8 cellular contexts compared by ENCODE assay signal in the genomic region with DNA sequence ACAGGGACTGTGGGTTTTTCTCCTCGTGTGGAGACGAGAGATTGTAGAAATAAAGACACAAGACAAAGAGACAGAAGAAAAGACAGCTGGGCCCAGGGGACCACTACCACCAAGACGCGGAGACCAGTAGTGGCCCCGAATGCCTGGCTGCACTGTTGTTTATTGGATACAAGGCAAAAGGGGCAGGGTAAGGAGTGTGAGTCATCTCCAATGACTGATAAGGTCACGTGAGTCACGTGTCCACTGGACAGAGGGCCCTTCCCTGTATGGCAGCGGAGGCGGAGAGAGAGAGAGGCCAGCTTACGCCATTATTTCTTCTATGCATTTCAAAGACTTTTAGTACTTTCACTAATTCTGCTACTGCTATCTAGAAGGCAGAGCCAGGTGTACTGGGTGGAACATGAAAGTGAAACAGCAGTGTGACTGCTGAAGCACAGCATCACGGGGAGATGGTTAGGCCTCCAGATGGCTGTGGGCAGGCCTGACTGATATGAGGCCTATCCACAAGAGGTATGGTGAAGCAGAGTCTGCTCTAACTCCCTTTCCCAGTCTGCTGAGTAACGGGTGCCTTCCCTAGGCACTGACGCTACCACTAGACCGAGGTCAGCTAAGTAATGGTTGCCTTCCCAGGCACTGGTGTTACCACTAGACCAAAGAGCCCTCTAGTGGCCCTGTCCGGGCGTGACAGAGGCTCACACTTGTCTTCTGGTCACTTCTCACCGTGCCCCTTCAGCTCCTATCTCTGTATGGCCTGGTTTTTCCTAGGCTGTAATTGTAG. TPM values are rescaled to one million over a fixed set of nuclear protein-coding genes. Genes with fewer than 3 reads are reported as not detected.
DNase-seq lines count a peak whose midpoint lies in the region; ATAC-seq, FAIRE-seq and TF ChIP-seq lines count a peak whose summit lies in the region.
"Not testable (repeated sequence)": the region's sequence is repeated elsewhere in the genome, so short reads cannot be mapped to it uniquely, and the experiment has no call there.

No MANE protein-coding gene starts in this region.

- FAIRE-seq in HepG2 (lab: Jason Lieb, UNC), result peak; percentile 59

- H3K4me3 Mint-ChIP-seq in activated CD4-positive, alpha-beta T cell treated with anti-CD3 and anti-CD28 coated beads, Interleukin-2, amount 10 ng/mL, durations not matched to agents 24 days and 14 days, result peak overlapping the region; percentile 95
- not testable (repeated sequence) for H3K4me3 Mint-ChIP-seq in chondrocyte (ENCODE audit: unreplicated experiment)

- DNase-seq in COR-L47 (lab: John Stamatoyannopoulos, UW), result peak; percentile 32
- peak; percentile 44 for DNase-seq in NCI-H526 treated with DMSO at 0.1 percent for 48 hours (lab: John Stamatoyannopoulos, UW)
- DNase-seq in activated CD4-positive, alpha-beta T cell treated with anti-CD3 and anti-CD28 coated beads, Interleukin-2, amount 10 ng/mL, durations not matched to agents 24 days and 14 days, result peak; percentile 93
- DNase-seq in chondrocyte (ENCODE audit: low spot score), result not testable (repeated sequence)
- peak; percentile 65 for DNase-seq in HepG2 (ENCODE audit: low spot score)
- DNase-seq in stimulated activated CD4-positive, alpha-beta T cell treated with anti-CD3 and anti-CD28 coated beads, Interleukin-4, amount 100 ng/mL, for 4 hours, result peak; percentile 63 to 80

- WGBS in HepG2 (ENCODE audit: low lambda C conversion rate), result 72% methylated on average over 16 of the region's 17 CpGs

- H3K4me1 Mint-ChIP-seq in activated CD4-positive, alpha-beta T cell treated with anti-CD3 and anti-CD28 coated beads, Interleukin-2, amount 10 ng/mL, durations not matched to agents 24 days and 14 days, result peaks cover 52% of the 10 kb centered on the region
- not testable (repeated sequence) for H3K4me1 Mint-ChIP-seq in chondrocyte (ENCODE audit: low read depth)

- BruUV-seq in HepG2 (replicated peaks; lab: Mats Ljungman, UMichigan), result not testable (repeated sequence)

- H3K4me3 ChIP-seq in HepG2 (replicated peaks in 1 of 3; ENCODE audit: insufficient read depth in 1 of 3, low read depth in 2 of 3, low read length in 3 of 3), result not testable (repeated sequence)

- peaks cover 54% of the 10 kb centered on the region for H3K79me2 ChIP-seq in HepG2 (ENCODE audit: insufficient read depth, low read length)

- H3K9ac ChIP-seq in HepG2 (ENCODE audit: insufficient read depth, low read depth, low read length), result not testable (repeated sequence)

- H4K20me1 ChIP-seq in HepG2 (ENCODE audit: insufficient read depth, low read length), result peaks cover 77% of the 10 kb centered on the region

- H3K9me3 Mint-ChIP-seq in activated CD4-positive, alpha-beta T cell treated with anti-CD3 and anti-CD28 coated beads, Interleukin-2, amount 10 ng/mL, durations not matched to agents 24 days and 14 days; chondrocyte (ENCODE audit: low read depth): not testable (repeated sequence)

- peaks cover 65% of the 10 kb centered on the region for H3K4me1 ChIP-seq in HepG2 (ENCODE audit: insufficient read depth, low read length)

- H3K27ac ChIP-seq in HepG2 (ENCODE audit: extremely low read length, insufficient read depth, low read length), result not testable (repeated sequence)

- in situ Hi-C loops in HepG2 (cut with HindIII; ENCODE audit: extremely low pct_ligation_motif_present, low pct_unique_long_range_greater_than_20kb), result not testable (repeated sequence)

- not testable (repeated sequence) for H2AFZ ChIP-seq in HepG2 (ENCODE audit: low read length)

- peaks cover 32 to 74% of the 10 kb centered on the region in 2 experiments for H3K36me3 ChIP-seq in HepG2 (replicated peaks in 1 of 2; ENCODE audit: control insufficient read depth in 1 of 2, insufficient read depth in 2 of 2, low read length in 2 of 2)

- not testable (repeated sequence) for TF ChIP-seq EP300 in HepG2 (IDR thresholded peaks at IDR 0.05; ENCODE audit: low read depth in 2 of 2, low read length in 2 of 2)
- TF ChIP-seq EP300 in HepG2 (CRISPR knock-in tag; IDR thresholded peaks at IDR 0.05; ENCODE audit: borderline replicate concordance), result peak; percentile 45; the same call in 1 of the 2 replicates

- POLR2A ChIA-PET in HepG2 (lab: Yijun Ruan, JAX), result interaction anchor here (1.1 kb wide), 1 partner anchor 49 kb away, joined by 3 read pairs; no protein-coding TSS in a partner anchor

- peak overlapping the region; percentile 96 for H3K27ac Mint-ChIP-seq in activated CD4-positive, alpha-beta T cell treated with anti-CD3 and anti-CD28 coated beads, Interleukin-2, amount 10 ng/mL, durations not matched to agents 24 days and 14 days
- H3K27ac Mint-ChIP-seq in chondrocyte (ENCODE audit: unreplicated experiment), result not testable (repeated sequence)

- H3K4me2 ChIP-seq in HepG2 (ENCODE audit: low read depth, low read length), result peak overlapping the region; percentile 37; the same call in 1 of the 2 replicates

- not testable (repeated sequence) for H3K27me3 ChIP-seq in HepG2 (ENCODE audit: control insufficient read depth in 1 of 2, insufficient read depth in 2 of 2, low read length in 2 of 2)

- TF ChIP-seq CTCF in chondrocyte (IDR thresholded peaks at IDR 0.05), result peak; percentile 81
- TF ChIP-seq CTCF in HepG2 (CRISPR knock-in tag; IDR thresholded peaks at IDR 0.05), result peak; percentile 94

- peak; percentile 92 for ATAC-seq in GM19452 (IDR thresholded peaks at IDR 0.05; ENCODE audit: unreplicated experiment)
- ATAC-seq in HG03432 (IDR thresholded peaks at IDR 0.05; ENCODE audit: unreplicated experiment), result peak; percentile 91
- peak; percentile 46 for ATAC-seq in HepG2

- H3K27me3 Mint-ChIP-seq in activated CD4-positive, alpha-beta T cell treated with anti-CD3 and anti-CD28 coated beads, Interleukin-2, amount 10 ng/mL, durations not matched to agents 24 days and 14 days; chondrocyte (ENCODE audit: low read depth): not testable (repeated sequence)

- peak; percentile 78 for TF ChIP-seq RAD21 in HepG2 (CRISPR knock-in tag; IDR thresholded peaks at IDR 0.05)

- H3K36me3 Mint-ChIP-seq in activated CD4-positive, alpha-beta T cell treated with anti-CD3 and anti-CD28 coated beads, Interleukin-2, amount 10 ng/mL, durations not matched to agents 24 days and 14 days (ENCODE audit: low read depth), result peaks cover 49% of the 10 kb centered on the region
- not testable (repeated sequence) for H3K36me3 Mint-ChIP-seq in chondrocyte (ENCODE audit: low read depth)

- TF ChIP-seq POLR2A in HepG2 (IDR thresholded peaks at IDR 0.05; ENCODE audit: insufficient read depth in 1 of 2, low read depth in 2 of 2, low read length in 2 of 2), result not testable (repeated sequence)

- not testable (repeated sequence) for H3K9me3 ChIP-seq in HepG2 (ENCODE audit: low read length)

- CTCF ChIA-PET in HepG2 (lab: Yijun Ruan, JAX; ENCODE audit: low intra/inter-chr PET ratio, low total read pairs), result interaction anchor here (2.0 kb wide), 1 partner anchor 164 kb away, joined by 15 read pairs; no protein-coding TSS in a partner anchor

- intact Hi-C loops in activated CD4-positive, alpha-beta T cell treated with anti-CD3 and anti-CD28 coated beads, Interleukin-2, amount 10 ng/mL, durations not matched to agents 24 days and 14 days (cut with micrococcal nuclease), result loop anchor here (1.0 to 5.0 kb wide), 7 partner anchors 9 to 409 kb away; no protein-coding TSS in a partner anchor
- intact Hi-C loops in HepG2 (cut with micrococcal nuclease; ENCODE audit: unreplicated experiment), result loop anchor here (1.0 kb wide), 2 partner anchors 165 to 191 kb away; no protein-coding TSS in a partner anchor

RNA-seq across cellular contexts. Expression of gene RNASET2, which starts 5.3 kb away (rescaled TPM):
- 93.3 and 108 TPM in 2 replicates for total RNA-seq in activated CD4-positive, alpha-beta T cell treated with anti-CD3 and anti-CD28 coated beads, Interleukin-2, amount 10 ng/mL, durations not matched to agents 24 days and 14 days
- 27.0 to 29.4 TPM (median 27.1 TPM) in 3 replicates for total RNA-seq in chondrocyte
- 22.4 and 44.6 TPM in 2 replicates for total RNA-seq in HepG2 (2016; rRNA removed; fragmentation: Illumina TruSeq; extraction: Trizol)
- 26.9 and 41.2 TPM in 2 replicates for total RNA-seq in HepG2 (2016; cell fraction: cytosol; rRNA removed; fragmentation: Illumina TruSeq; extraction: Trizol; ENCODE audit: low read depth)
- total RNA-seq in HepG2 (2016; cell fraction: insoluble cytoplasmic fraction; rRNA removed; fragmentation: Illumina TruSeq; extraction: Trizol), result 25.4 and 45.4 TPM in 2 replicates
- total RNA-seq in HepG2 (2016; cell fraction: membrane; rRNA removed; fragmentation: Illumina TruSeq; extraction: Trizol), result 24.1 and 38.2 TPM in 2 replicates
- total RNA-seq in HepG2 (2016; cell fraction: nucleus; rRNA removed; fragmentation: Illumina TruSeq; extraction: Trizol), result 30.2 and 32.0 TPM in 2 replicates
- polyA plus RNA-seq in HepG2 (2011; rRNA removed), result 597 and 696 TPM in 2 replicates
- polyA plus RNA-seq in HepG2 (2011; cell fraction: cytosol; rRNA removed), result 456 and 545 TPM in 2 replicates
- 515 and 552 TPM in 2 replicates for polyA plus RNA-seq in HepG2 (2011; cell fraction: nucleus; rRNA removed)
- 446 and 587 TPM in 2 replicates for polyA plus RNA-seq in HepG2 (2012)
- polyA plus RNA-seq in HepG2 (2016; cell fraction: cytosol; fragmentation: Illumina TruSeq; extraction: Trizol; ENCODE audit: low read depth), result 21.3 and 41.6 TPM in 2 replicates
- polyA plus RNA-seq in HepG2 (2016; cell fraction: insoluble cytoplasmic fraction; fragmentation: Illumina TruSeq; extraction: Trizol; ENCODE audit: low read depth), result 26.6 and 27.0 TPM in 2 replicates
- polyA plus RNA-seq in HepG2 (2016; cell fraction: membrane; fragmentation: Illumina TruSeq; extraction: Trizol; ENCODE audit: low read depth), result 23.6 and 34.9 TPM in 2 replicates
- polyA plus RNA-seq in HepG2 (2016; cell fraction: nucleus; fragmentation: Illumina TruSeq; extraction: Trizol; ENCODE audit: insufficient read depth, low read depth), result 68.7 and 69.0 TPM in 2 replicates
- 4.7 and 104 TPM in 2 replicates for polyA minus RNA-seq in HepG2 (2011; rRNA and poly(A)+ RNA removed; ENCODE audit: low replicate concordance)
- 149 and 185 TPM in 2 replicates for polyA minus RNA-seq in HepG2 (2011; cell fraction: cytosol; rRNA and poly(A)+ RNA removed)
- 159 and 184 TPM in 2 replicates for polyA minus RNA-seq in HepG2 (2011; cell fraction: nucleus; rRNA and poly(A)+ RNA removed)

RNA-seq across cellular contexts. Expression of gene CEP43, which starts 48.1 kb away (rescaled TPM):
- total RNA-seq in activated CD4-positive, alpha-beta T cell treated with anti-CD3 and anti-CD28 coated beads, Interleukin-2, amount 10 ng/mL, durations not matched to agents 24 days and 14 days, result 21.1 and 23.0 TPM in 2 replicates
- total RNA-seq in chondrocyte (11.7 to 15.4 TPM (median 11.7 TPM) in 3 replicates), HepG2 (2016; rRNA removed; fragmentation: Illumina TruSeq; extraction: Trizol) (73.9 and 88.4 TPM in 2 replicates)
- total RNA-seq in HepG2 (2016; cell fraction: cytosol; rRNA removed; fragmentation: Illumina TruSeq; extraction: Trizol; ENCODE audit: low read depth), result 84.7 and 89.7 TPM in 2 replicates
- 68.4 and 95.5 TPM in 2 replicates for total RNA-seq in HepG2 (2016; cell fraction: insoluble cytoplasmic fraction; rRNA removed; fragmentation: Illumina TruSeq; extraction: Trizol)
- 46.9 and 49.2 TPM in 2 replicates for total RNA-seq in HepG2 (2016; cell fraction: membrane; rRNA removed; fragmentation: Illumina TruSeq; extraction: Trizol)
- total RNA-seq in HepG2 (2016; cell fraction: nucleus; rRNA removed; fragmentation: Illumina TruSeq; extraction: Trizol), result 62.5 and 63.7 TPM in 2 replicates
- polyA plus RNA-seq in HepG2 (2011; rRNA removed), result 20.7 and 29.3 TPM in 2 replicates
- polyA plus RNA-seq in HepG2 (2011; cell fraction: cytosol; rRNA removed), result 8.6 and 10.8 TPM in 2 replicates
- polyA plus RNA-seq in HepG2 (2011; cell fraction: nucleus; rRNA removed), result 39.4 and 43.9 TPM in 2 replicates
- 15.0 and 26.1 TPM in 2 replicates for polyA plus RNA-seq in HepG2 (2012)
- polyA plus RNA-seq in HepG2 (2016; cell fraction: cytosol; fragmentation: Illumina TruSeq; extraction: Trizol; ENCODE audit: low read depth), result 15.3 and 16.0 TPM in 2 replicates
- polyA plus RNA-seq in HepG2 (2016; cell fraction: insoluble cytoplasmic fraction; fragmentation: Illumina TruSeq; extraction: Trizol; ENCODE audit: low read depth), result 90.9 and 96.9 TPM in 2 replicates
- 23.9 and 25.0 TPM in 2 replicates for polyA plus RNA-seq in HepG2 (2016; cell fraction: membrane; fragmentation: Illumina TruSeq; extraction: Trizol; ENCODE audit: low read depth)
- polyA plus RNA-seq in HepG2 (2016; cell fraction: nucleus; fragmentation: Illumina TruSeq; extraction: Trizol; ENCODE audit: insufficient read depth, low read depth), result 111 and 119 TPM in 2 replicates
- 4.7 and 5.1 TPM in 2 replicates for polyA minus RNA-seq in HepG2 (2011; rRNA and poly(A)+ RNA removed; ENCODE audit: low replicate concordance)
- 15.3 and 20.4 TPM in 2 replicates for polyA minus RNA-seq in HepG2 (2011; cell fraction: cytosol; rRNA and poly(A)+ RNA removed)
- 42.8 and 56.1 TPM in 2 replicates for polyA minus RNA-seq in HepG2 (2011; cell fraction: nucleus; rRNA and poly(A)+ RNA removed)
